ENCODE assay signal across 8 cellular contexts in the genomic region with DNA sequence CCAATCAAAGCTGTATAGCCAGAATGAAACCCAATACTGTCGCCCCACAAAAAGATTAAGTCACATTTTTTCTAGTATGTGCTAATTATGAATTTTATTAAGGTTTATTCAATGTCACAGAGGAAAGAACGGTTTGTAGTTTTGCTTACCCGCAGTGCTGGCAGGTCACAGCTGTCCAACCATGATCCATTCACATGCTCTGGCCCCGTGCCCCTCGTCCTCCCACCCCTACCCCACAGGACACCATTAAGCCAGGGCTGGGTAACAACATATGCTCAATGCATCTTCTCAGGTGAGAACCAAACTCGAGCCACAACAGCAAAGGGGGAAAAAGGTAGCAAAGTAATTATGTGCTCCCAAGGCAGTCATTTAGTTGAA. TPM values are rescaled to one million over a fixed set of nuclear protein-coding genes. Genes with fewer than 3 reads are reported as not detected.
DNase-seq lines count a peak whose midpoint lies in the region; ATAC-seq and TF ChIP-seq lines count a peak whose summit lies in the region.

No MANE protein-coding gene starts in this region.

- H3K27me3 ChIP-seq in body of pancreas, result no peaks in the 10 kb centered on the region
- H3K27me3 ChIP-seq in mucosa of rectum (ENCODE audit: control insufficient read depth in 2 of 2, insufficient read depth in 2 of 2, low read length in 2 of 2), result no peaks in the 10 kb centered on the region

- DNase-seq in stimulated activated naive CD8-positive, alpha-beta T cell treated with anti-CD3 and anti-CD28 coated beads, Interleukin-15, Interleukin-2, amounts not matched to agents 100 U/mL and 50 U/mL, for 24 hours, result no peak
- DNase-seq in body of pancreas, result peak in 3 of 4 donors; percentile 30 to 48 (median 32)
- DNase-seq in NCI-H128 (lab: John Stamatoyannopoulos, UW; ENCODE audit: unreplicated experiment), result no peak
- no peak for DNase-seq in NCI-H1092 treated with DMSO at 0.1 percent for 48 hours (lab: John Stamatoyannopoulos, UW)
- DNase-seq in midbrain (lab: John Stamatoyannopoulos, UW), result no peak
- DNase-seq in NCI-H510A (lab: John Stamatoyannopoulos, UW), result no peak

- H3K9me3 ChIP-seq in body of pancreas, result no peaks in the 10 kb centered on the region
- no peaks in the 10 kb centered on the region for H3K9me3 ChIP-seq in mucosa of rectum (ENCODE audit: control insufficient read depth in 2 of 2, low read length in 2 of 2)

- peak overlapping the region; percentile 93 for H3K4me3 Mint-ChIP-seq in stimulated activated naive CD8-positive, alpha-beta T cell treated with anti-CD3 and anti-CD28 coated beads, Interleukin-15, Interleukin-2, amounts not matched to agents 100 ng/mL and 50 ng/mL, for 24 hours

- H3K27ac Mint-ChIP-seq in stimulated activated naive CD8-positive, alpha-beta T cell treated with anti-CD3 and anti-CD28 coated beads, Interleukin-15, Interleukin-2, amounts not matched to agents 100 ng/mL and 50 ng/mL, for 24 hours, result peak overlapping the region; percentile 87

- peaks cover under 1% of the 10 kb centered on the region for H3K36me3 Mint-ChIP-seq in stimulated activated naive CD8-positive, alpha-beta T cell treated with anti-CD3 and anti-CD28 coated beads, Interleukin-15, Interleukin-2, amounts not matched to agents 100 ng/mL and 50 ng/mL, for 24 hours (ENCODE audit: low read depth)

- no peak overlapping the region for H3K9ac ChIP-seq in mucosa of rectum (ENCODE audit: low read depth in 1 of 2, low read length in 2 of 2)

- H3K27ac ChIP-seq in body of pancreas, result peak overlapping the region in 3 of 4 donors; percentile 13 to 79 (median 74)
- no peak overlapping the region for H3K27ac ChIP-seq in mucosa of rectum (ENCODE audit: low read depth in 2 of 2, low read length in 2 of 2)

- H3K4me1 Mint-ChIP-seq in stimulated activated naive CD8-positive, alpha-beta T cell treated with anti-CD3 and anti-CD28 coated beads, Interleukin-15, Interleukin-2, amounts not matched to agents 100 ng/mL and 50 ng/mL, for 24 hours (ENCODE audit: low read depth), result peaks cover 18% of the 10 kb centered on the region

- H3K9me3 Mint-ChIP-seq in stimulated activated naive CD8-positive, alpha-beta T cell treated with anti-CD3 and anti-CD28 coated beads, Interleukin-15, Interleukin-2, amounts not matched to agents 100 ng/mL and 50 ng/mL, for 24 hours, result no peaks in the 10 kb centered on the region

- TF ChIP-seq CTCF in body of pancreas (IDR thresholded peaks at IDR 0.05), result no peak

- H3K4me1 ChIP-seq in body of pancreas, result peaks cover 22% of the 10 kb centered on the region
- H3K4me1 ChIP-seq in mucosa of rectum (ENCODE audit: control insufficient read depth in 2 of 2, insufficient read depth in 2 of 2, low read length in 2 of 2), result peaks cover 4 to 8% of the 10 kb centered on the region in 2 donors

- H3K27me3 Mint-ChIP-seq in stimulated activated naive CD8-positive, alpha-beta T cell treated with anti-CD3 and anti-CD28 coated beads, Interleukin-15, Interleukin-2, amounts not matched to agents 100 ng/mL and 50 ng/mL, for 24 hours, result no peaks in the 10 kb centered on the region

- H3K4me3 ChIP-seq in body of pancreas (no peak overlapping the region), mucosa of rectum (ENCODE audit: low read length in 2 of 2) (peak overlapping the region; percentile 34 to 82)

- ATAC-seq in stimulated activated naive CD8-positive, alpha-beta T cell treated with anti-CD3 and anti-CD28 coated beads, Interleukin-15, Interleukin-2, amounts not matched to agents 100 U/mL and 50 U/mL, for 24 hours, result no peak
- ATAC-seq in body of pancreas, result no peak

- TF ChIP-seq POLR2A in body of pancreas (IDR thresholded peaks at IDR 0.05), result no peak

- H3K36me3 ChIP-seq in body of pancreas (replicated peaks in 1 of 2; ENCODE audit: insufficient read depth in 1 of 2, low read depth in 2 of 2) (no peaks in the 10 kb centered on the region), mucosa of rectum (ENCODE audit: control insufficient read depth in 2 of 2, insufficient read depth in 2 of 2, low read length in 2 of 2) (peaks cover 12 to 24% of the 10 kb centered on the region in 2 donors)

- intact Hi-C loops in body of pancreas (cut with DNase I), result no loop called here

- WGBS in body of pancreas, 2 donors, result 5 to 11% methylated on average over 6 of the region's 6 CpGs

RNA-seq across cellular contexts. Expression of a gene that starts 0.6 kb away (rescaled TPM):
- 1 to 10 TPM; 2.6 to 4.2 TPM for total RNA-seq in body of pancreas

RNA-seq across cellular contexts. Expression of a gene that starts 36.7 kb away (rescaled TPM):
- 10 to 100 TPM; 47.7 to 77.8 TPM for total RNA-seq in body of pancreas

RNA-seq across cellular contexts. Expression of a gene that starts 37.5 kb away (rescaled TPM):
- total RNA-seq in body of pancreas, result 10 to 100 TPM; 69.0 to 77.1 TPM

RNA-seq across cellular contexts. Expression of a gene that starts 37.6 kb away (rescaled TPM):
- 1 to 10 TPM; 6.5 to 9.2 TPM for total RNA-seq in body of pancreas

RNA-seq across cellular contexts. Expression of a gene that starts 44.7 kb away (rescaled TPM):
- 10 to 100 TPM; 12.5 to 21.0 TPM for total RNA-seq in body of pancreas

Comparison
In these comparisons a context has a peak if more than half of its experiments do, and no peak if none do; other contexts are left out.
1. DNase-seq: peak in body of pancreas (3 of 4); none in stimulated activated naive CD8-positive, alpha-beta T cell treated with anti-CD3 and anti-CD28 coated beads, Interleukin-15, Interleukin-2, amounts not matched to agents 100 U/mL and 50 U/mL, for 24 hours (single experiment), NCI-H128 (single experiment), NCI-H1092 treated with DMSO at 0.1 percent for 48 hours (single experiment), midbrain (single experiment) and NCI-H510A (single experiment).
2. H3K27ac ChIP-seq: peak in body of pancreas (3 of 4); none in mucosa of rectum (0 of 2).
3. H3K4me3 ChIP-seq: peak in mucosa of rectum (2 of 2); none in body of pancreas (0 of 2).